In genomic region chr1:100202677-100203076, GRCh38 we compare ENCODE assay signal across 8 cellular contexts. TPM values are rescaled to one million over a fixed set of nuclear protein-coding genes. Genes with fewer than 3 reads are reported as not detected.
DNase-seq lines count a peak whose midpoint lies in the region; ATAC-seq and TF ChIP-seq lines count a peak whose summit lies in the region.
"Not testable (repeated sequence)": the region's sequence is repeated elsewhere in the genome, so short reads cannot be mapped to it uniquely, and the experiment has no call there.
"Had no signal": no experiment of that assay in that cellular context is flagged by ENCODE, and none has a peak within 500 bp of the region (broad histone marks: within the 10 kb centered on the region; RNA-seq: fewer than 3 reads in every experiment).

No MANE protein-coding gene starts in this region.

- H3K27me3 Mint-ChIP-seq in activated T-helper 17 cell treated with anti-CD3 and anti-CD28 coated beads, Interleukin-2, amount 50 U/mL, for 72 hours; memory B cell; progenitor cell of endocrine pancreas: not testable (repeated sequence)

- not testable (repeated sequence) for H3K27me3 ChIP-seq in sigmoid colon, transverse colon

- H3K4me1 ChIP-seq in sigmoid colon = peaks cover 0 to 49% (median 26%) of the 10 kb centered on the region in 4 donors
- not testable (repeated sequence) for H3K4me1 ChIP-seq in transverse colon

- H3K9me3 ChIP-seq in sigmoid colon, transverse colon: not testable (repeated sequence)

- H3K36me3 ChIP-seq in sigmoid colon (peaks cover 0 to 44% (median 6%) of the 10 kb centered on the region in 4 donors), transverse colon (peaks cover 0 to 55% (median 12%) of the 10 kb centered on the region in 4 donors)

- WGBS in sigmoid colon, 2 donors = 62 to 81% methylated on average over 2 of the region's 2 CpGs
- 55 to 61% methylated on average over 1 to 2 of the region's 2 CpGs for WGBS in transverse colon (ENCODE audit: low coverage in 1 of 2), 2 donors

- not testable (repeated sequence) for H3K9me3 Mint-ChIP-seq in activated T-helper 17 cell treated with anti-CD3 and anti-CD28 coated beads, Interleukin-2, amount 50 U/mL, for 72 hours; memory B cell
- peaks cover 11% of the 10 kb centered on the region for H3K9me3 Mint-ChIP-seq in progenitor cell of endocrine pancreas (ENCODE audit: low read depth)

- intact Hi-C loops in sigmoid colon (cut with DNase I) = loop anchor here (2.0 to 5.0 kb wide), 2 partner anchors 70 to 160 kb away; partner anchors contain the start of genes SASS6 and TRMT13
- intact Hi-C loops in transverse colon (cut with DNase I; ENCODE audit: low total_unique reads) = not testable (repeated sequence)

- TF ChIP-seq EP300 in sigmoid colon (IDR thresholded peaks at IDR 0.05) (peak; percentile 49 to 91 (median 72)), transverse colon (IDR thresholded peaks at IDR 0.05; ENCODE audit: low read depth) (peak; percentile 36)

- H3K36me3 Mint-ChIP-seq in activated T-helper 17 cell treated with anti-CD3 and anti-CD28 coated beads, Interleukin-2, amount 50 U/mL, for 72 hours (ENCODE audit: low read depth) = peaks cover 97% of the 10 kb centered on the region
- H3K36me3 Mint-ChIP-seq in memory B cell (peaks cover 55% of the 10 kb centered on the region), progenitor cell of endocrine pancreas (ENCODE audit: insufficient read depth) (peaks cover 58% of the 10 kb centered on the region)

- DNase-seq in LNCaP clone FGC (ENCODE audit: low read depth) = peak; percentile 40
- not testable (repeated sequence) for DNase-seq in memory B cell (ENCODE audit: low spot score in 2 of 2); progenitor cell of endocrine pancreas (ENCODE audit: low spot score, unreplicated experiment); sigmoid colon; transverse colon

- H3K27ac ChIP-seq in sigmoid colon (peak overlapping the region in 3 of 4 donors; percentile 73 to 79 (median 73)), transverse colon (peak overlapping the region in 3 of 4 donors; percentile 25 to 72 (median 58))

- H3K4me1 Mint-ChIP-seq in activated T-helper 17 cell treated with anti-CD3 and anti-CD28 coated beads, Interleukin-2, amount 50 U/mL, for 72 hours; memory B cell: not testable (repeated sequence)
- peaks cover 17% of the 10 kb centered on the region for H3K4me1 Mint-ChIP-seq in progenitor cell of endocrine pancreas (ENCODE audit: low read depth)

- not testable (repeated sequence) for H3K4me3 ChIP-seq in LNCaP clone FGC (ENCODE audit: low read depth, low read length); transverse colon
- peak overlapping the region in 1 of 4 donors; percentile 4 for H3K4me3 ChIP-seq in sigmoid colon

- in situ Hi-C loops in transverse colon (cut with MboI; ENCODE audit: low pct_ligation_motif_present in 1 of 4, low pct_unique_long_range_greater_than_20kb in 1 of 4, low sequenced_read_pairs in 3 of 4) = not testable (repeated sequence)

- not testable (repeated sequence) for TF ChIP-seq POLR2A in sigmoid colon (IDR thresholded peaks at IDR 0.05); transverse colon (IDR thresholded peaks at IDR 0.05)

- not testable (repeated sequence) for TF ChIP-seq CTCF in LNCaP clone FGC (IDR thresholded peaks at IDR 0.05; ENCODE audit: control insufficient read depth, extremely low read depth, insufficient read depth); progenitor cell of endocrine pancreas (IDR thresholded peaks at IDR 0.05; ENCODE audit: unreplicated experiment); sigmoid colon (IDR thresholded peaks at IDR 0.05); transverse colon (IDR thresholded peaks at IDR 0.05)

- H3K4me3 Mint-ChIP-seq in activated T-helper 17 cell treated with anti-CD3 and anti-CD28 coated beads, Interleukin-2, amount 50 U/mL, for 72 hours; memory B cell; progenitor cell of endocrine pancreas (ENCODE audit: low read depth): not testable (repeated sequence)

- peak overlapping the region; percentile 0 for H3K27ac Mint-ChIP-seq in activated T-helper 17 cell treated with anti-CD3 and anti-CD28 coated beads, Interleukin-2, amount 50 U/mL, for 72 hours
- H3K27ac Mint-ChIP-seq in memory B cell = peak overlapping the region; percentile 7
- H3K27ac Mint-ChIP-seq in progenitor cell of endocrine pancreas = peak overlapping the region; percentile 25

- ATAC-seq in activated T-helper 17 cell treated with anti-CD3 and anti-CD28 coated beads, Interleukin-2, amount 50 U/mL, for 72 hours (replicated peaks); memory B cell (ENCODE audit: low read depth): not testable (repeated sequence)

RNA-seq across cellular contexts. Expression of gene LRRC39, which starts 24.6 kb away (rescaled TPM):
- total RNA-seq in activated T-helper 17 cell treated with anti-CD3 and anti-CD28 coated beads, Interleukin-2, amount 50 U/mL, for 72 hours = 1 to 10 TPM in 1 of 2 donors, under 1 TPM in 1; 0.82 to 1.0 TPM
- total RNA-seq in progenitor cell of endocrine pancreas (1.1 and 1.8 TPM in 2 replicates), sigmoid colon (1 to 10 TPM in 3 of 4 donors, under 1 TPM in 1; 0.95 to 4.2 (median 2.1) TPM), transverse colon (1 to 10 TPM in 1 of 4 donors, under 1 TPM in 2, not detected in 1; 0.48 to 2.6 (median 0.82) TPM)
- under 1 TPM in 1 of 3 donors, not detected in 2; 0.52 TPM for polyA plus RNA-seq in sigmoid colon
- total RNA-seq: GM23248 had no signal
- polyA plus RNA-seq: CD8-positive, alpha-beta memory T cell had no signal

RNA-seq across cellular contexts. Expression of gene DBT, which starts 47.0 kb away (rescaled TPM):
- 10 to 100 TPM; 12.3 to 12.6 TPM for total RNA-seq in activated T-helper 17 cell treated with anti-CD3 and anti-CD28 coated beads, Interleukin-2, amount 50 U/mL, for 72 hours
- total RNA-seq in progenitor cell of endocrine pancreas = 20.4 and 21.0 TPM in 2 replicates
- 10 to 100 TPM in 2 of 4 donors, 1 to 10 TPM in 2; 8.8 to 14.3 (median 11.1) TPM for total RNA-seq in sigmoid colon
- polyA plus RNA-seq in sigmoid colon = 1 to 10 TPM; 3.0 to 4.6 (median 4.2) TPM
- 1 to 10 TPM; 1.8 to 7.6 (median 4.9) TPM for total RNA-seq in transverse colon
